12 cellular contexts compared by ENCODE assay signal in genomic region chr10:100014129-100014762, GRCh38. TPM values are rescaled to one million over a fixed set of nuclear protein-coding genes. Genes with fewer than 3 reads are reported as not detected.
DNase-seq lines count a peak whose midpoint lies in the region; ATAC-seq and TF ChIP-seq lines count a peak whose summit lies in the region.
"Had no signal": no experiment of that assay in that cellular context is flagged by ENCODE, and none has a peak within 500 bp of the region (broad histone marks: within the 10 kb centered on the region; RNA-seq: fewer than 3 reads in every experiment).

No MANE protein-coding gene starts in this region.

- no peaks in the 10 kb centered on the region for H3K27me3 Mint-ChIP-seq in stimulated activated memory B cell treated with anti-CD40 and anti-IgM and Interleukin-4, amounts not matched to agents 10 μg/mL and 1 μg/mL and 100 μg/mL, for 72 hours
- no peaks in the 10 kb centered on the region for H3K27me3 Mint-ChIP-seq in CD8-positive, alpha-beta memory T cell
- H3K27me3 Mint-ChIP-seq: type B pancreatic cell had no signal

- peak; percentile 53 for DNase-seq in NCI-H748 (lab: John Stamatoyannopoulos, UW; ENCODE audit: unreplicated experiment)
- no peak for DNase-seq in NCI-H748 treated with DMSO at 0.1 percent for 48 hours (lab: John Stamatoyannopoulos, UW)
- DNase-seq in MM.1S, result peak; percentile 71
- no peak for DNase-seq in central memory CD4-positive, alpha-beta T cell
- no peak for DNase-seq in CD8-positive, alpha-beta memory T cell
- DNase-seq in NCI-H1694 (lab: John Stamatoyannopoulos, UW), result no peak
- DNase-seq: NCI-H524 treated with DMSO at 0.1 percent for 48 hours had no signal

- peak; percentile 73 for ATAC-seq in HG02759 (IDR thresholded peaks at IDR 0.05; ENCODE audit: unreplicated experiment)
- ATAC-seq in stimulated activated memory B cell treated with anti-CD40 and anti-IgM and Interleukin-4, amounts not matched to agents 10 μg/mL and 1 μg/mL and 100 μg/mL, for 72 hours, result peak; percentile 77

- peak overlapping the region; percentile 62; the same call in 1 of the 2 replicates for H3K27ac ChIP-seq in MM.1S (ENCODE audit: low read length)
- no peak overlapping the region for H3K27ac ChIP-seq in CD8-positive, alpha-beta memory T cell (ENCODE audit: low read depth, low read length)
- H3K27ac ChIP-seq: skin epidermis had no signal

- H3K36me3 ChIP-seq in MM.1S (replicated peaks; ENCODE audit: insufficient read depth, low read length), result no peaks in the 10 kb centered on the region
- H3K36me3 ChIP-seq in CD8-positive, alpha-beta memory T cell (ENCODE audit: insufficient read depth, low read length), result no peaks in the 10 kb centered on the region

- no peaks in the 10 kb centered on the region for H3K79me2 ChIP-seq in MM.1S (ENCODE audit: low read length)

- H3K4me2 ChIP-seq in MM.1S (ENCODE audit: low read depth, low read length), result peak overlapping the region; percentile 54

- H3K27ac Mint-ChIP-seq in stimulated activated memory B cell treated with anti-CD40 and anti-IgM and Interleukin-4, amounts not matched to agents 10 μg/mL and 1 μg/mL and 100 μg/mL, for 72 hours, result peak overlapping the region; percentile 92
- peak overlapping the region in 1 of 8 donors; percentile 28 for H3K27ac Mint-ChIP-seq in CD8-positive, alpha-beta memory T cell
- H3K27ac Mint-ChIP-seq: dendritic cell treated with granulocyte-macrophage colony-stimulating factor and Interleukin-4, amounts not matched to agents 40 ng/mL and 50 ng/mL, for 4 days; type B pancreatic cell had no signal

- no peaks in the 10 kb centered on the region for H3K9me3 ChIP-seq in MM.1S (replicated peaks; ENCODE audit: insufficient read depth, low read length)
- H3K9me3 ChIP-seq in CD8-positive, alpha-beta memory T cell (ENCODE audit: low read length), result no peaks in the 10 kb centered on the region

- CTCF ChIA-PET in CD8-positive, alpha-beta memory T cell (lab: Charles Lee), result interaction anchor here (3.6 kb wide), 1 partner anchor 168 kb away, joined by 17 read pairs; no protein-coding TSS in a partner anchor

- H3K4me3 Mint-ChIP-seq in stimulated activated memory B cell treated with anti-CD40 and anti-IgM and Interleukin-4, amounts not matched to agents 10 μg/mL and 1 μg/mL and 100 μg/mL, for 72 hours, result peak overlapping the region; percentile 44
- no peak overlapping the region for H3K4me3 Mint-ChIP-seq in CD8-positive, alpha-beta memory T cell
- H3K4me3 Mint-ChIP-seq: dendritic cell treated with granulocyte-macrophage colony-stimulating factor and Interleukin-4, amounts not matched to agents 40 ng/mL and 50 ng/mL, for 4 days; type B pancreatic cell had no signal

- no peaks in the 10 kb centered on the region for H3K27me3 ChIP-seq in MM.1S (replicated peaks; ENCODE audit: insufficient read depth, low read length)
- no peaks in the 10 kb centered on the region for H3K27me3 ChIP-seq in CD8-positive, alpha-beta memory T cell (ENCODE audit: insufficient read depth, low read length, poor library complexity, severe bottlenecking)

- no peaks in the 10 kb centered on the region for H3K9me3 Mint-ChIP-seq in stimulated activated memory B cell treated with anti-CD40 and anti-IgM and Interleukin-4, amounts not matched to agents 10 μg/mL and 1 μg/mL and 100 μg/mL, for 72 hours
- H3K9me3 Mint-ChIP-seq in CD8-positive, alpha-beta memory T cell, result no peaks in the 10 kb centered on the region
- H3K9me3 Mint-ChIP-seq: dendritic cell treated with granulocyte-macrophage colony-stimulating factor and Interleukin-4, amounts not matched to agents 40 ng/mL and 50 ng/mL, for 4 days; type B pancreatic cell had no signal

- no peaks in the 10 kb centered on the region for H3K36me3 Mint-ChIP-seq in stimulated activated memory B cell treated with anti-CD40 and anti-IgM and Interleukin-4, amounts not matched to agents 10 μg/mL and 1 μg/mL and 100 μg/mL, for 72 hours
- peaks cover 0 to 2% (median 0%) of the 10 kb centered on the region in 3 donors for H3K36me3 Mint-ChIP-seq in CD8-positive, alpha-beta memory T cell
- H3K36me3 Mint-ChIP-seq: type B pancreatic cell had no signal

- H3F3A ChIP-seq in MM.1S (ENCODE audit: insufficient read depth, low read length), result peaks cover 16% of the 10 kb centered on the region

- H3K4me1 ChIP-seq in MM.1S (ENCODE audit: low read length), result peaks cover 12% of the 10 kb centered on the region
- peaks cover 2% of the 10 kb centered on the region for H3K4me1 ChIP-seq in CD8-positive, alpha-beta memory T cell (ENCODE audit: insufficient read depth, low read length)

- no peak overlapping the region for H3K9ac ChIP-seq in MM.1S (ENCODE audit: low read length)

- no peaks in the 10 kb centered on the region for H4K20me1 ChIP-seq in MM.1S (ENCODE audit: insufficient read depth, low read length)

- POLR2A ChIA-PET in CD8-positive, alpha-beta memory T cell (lab: Charles Lee), result interaction anchor here (0.7 kb wide), 1 partner anchor 169 kb away, joined by 3 read pairs; no protein-coding TSS in a partner anchor

- 0 out of 2 replicates have a peak overlapping the region, but pooled peaks have one; percentile 1 for H2AFZ ChIP-seq in MM.1S (ENCODE audit: low read length)

- H3K4me1 Mint-ChIP-seq in stimulated activated memory B cell treated with anti-CD40 and anti-IgM and Interleukin-4, amounts not matched to agents 10 μg/mL and 1 μg/mL and 100 μg/mL, for 72 hours, result peaks cover 32% of the 10 kb centered on the region
- peaks cover 11 to 12% (median 12%) of the 10 kb centered on the region in 3 donors for H3K4me1 Mint-ChIP-seq in CD8-positive, alpha-beta memory T cell

- TF ChIP-seq CTCF in MM.1S (IDR thresholded peaks at IDR 0.05; ENCODE audit: low read length), result no peak

- no peaks in the 10 kb centered on the region for H3K9me2 ChIP-seq in MM.1S (replicated peaks; ENCODE audit: insufficient read depth, low read length)

- H3K4me3 ChIP-seq in MM.1S (ENCODE audit: low read length), result peak overlapping the region; percentile 13; the same call in 1 of the 2 replicates
- H3K4me3 ChIP-seq in CD8-positive, alpha-beta memory T cell (ENCODE audit: low read length), result no peak overlapping the region
- H3K4me3 ChIP-seq: skin epidermis had no signal

RNA-seq across cellular contexts. Expression of gene DNMBP, which starts 4.5 kb away (rescaled TPM):
- total RNA-seq in CD8-positive, alpha-beta memory T cell, result 1 to 10 TPM; 2.0 to 2.3 TPM
- 1.5 TPM for polyA plus RNA-seq in CD8-positive, alpha-beta memory T cell

Comparison
In these comparisons a context has a peak if more than half of its experiments do, and no peak if none do; other contexts are left out.
1. DNase-seq: peak in NCI-H748 (single experiment) and MM.1S (single experiment); none in NCI-H748 treated with DMSO at 0.1 percent for 48 hours (single experiment), central memory CD4-positive, alpha-beta T cell (single experiment), CD8-positive, alpha-beta memory T cell (0 of 5) and NCI-H1694 (single experiment).